In genomic region chr4:128068927-128069326, GRCh38 we compare ENCODE assay signal across 9 cellular contexts. TPM values are rescaled to one million over a fixed set of nuclear protein-coding genes. Genes with fewer than 3 reads are reported as not detected.
DNase-seq lines count a peak whose midpoint lies in the region; ATAC-seq and TF ChIP-seq lines count a peak whose summit lies in the region.
"Had no signal": no experiment of that assay in that cellular context is flagged by ENCODE, and none has a peak within 500 bp of the region (broad histone marks: within the 10 kb centered on the region; RNA-seq: fewer than 3 reads in every experiment).

No MANE protein-coding gene starts in this region.

- H3K27me3 Mint-ChIP-seq in osteocyte (ENCODE audit: unreplicated experiment) = no peaks in the 10 kb centered on the region
- H3K27me3 Mint-ChIP-seq in Calu3 (ENCODE audit: unreplicated experiment) = no peaks in the 10 kb centered on the region

- H3K27ac Mint-ChIP-seq in osteocyte (ENCODE audit: unreplicated experiment) (no peak overlapping the region), Calu3 (ENCODE audit: unreplicated experiment) (no peak overlapping the region)

- peak; percentile 69 for ATAC-seq in HG03342 (IDR thresholded peaks at IDR 0.05; ENCODE audit: unreplicated experiment)

- H3K36me3 Mint-ChIP-seq in osteocyte (ENCODE audit: unreplicated experiment) = no peaks in the 10 kb centered on the region
- peaks cover 5% of the 10 kb centered on the region for H3K36me3 Mint-ChIP-seq in Calu3 (ENCODE audit: insufficient read depth, unreplicated experiment)

- intact Hi-C loops in Calu3 (cut with micrococcal nuclease; ENCODE audit: unreplicated experiment) = loop anchor here (10.0 kb wide), 1 partner anchor 104 kb away; the partner anchor contains the start of genes ABHD18 and MFSD8

- H3K9me3 Mint-ChIP-seq in osteocyte (ENCODE audit: unreplicated experiment) (no peaks in the 10 kb centered on the region), Calu3 (ENCODE audit: low read depth, unreplicated experiment) (no peaks in the 10 kb centered on the region)

- H3K4me1 Mint-ChIP-seq in osteocyte (ENCODE audit: unreplicated experiment) (peaks cover 4% of the 10 kb centered on the region), Calu3 (ENCODE audit: low read depth, unreplicated experiment) (no peaks in the 10 kb centered on the region)

- H3K4me3 Mint-ChIP-seq in osteocyte (ENCODE audit: unreplicated experiment) (no peak overlapping the region), Calu3 (ENCODE audit: low read depth, unreplicated experiment) (no peak overlapping the region)

- CTCF ChIA-PET in Calu3 (lab: Charles Lee) = interaction anchor here (0.5 kb wide), 1 partner anchor 726 kb away, joined by 3 read pairs; no protein-coding TSS in a partner anchor

- DNase-seq in SKM-1 (lab: John Stamatoyannopoulos, UW; ENCODE audit: unreplicated experiment) (peak; percentile 7), SKM-1 treated with dmso at 0.1 percent for 144 hours (lab: John Stamatoyannopoulos, UW; ENCODE audit: unreplicated experiment) (no peak), astrocyte of the hippocampus (ENCODE audit: low read depth, low spot score) (peak; percentile 22), osteocyte (ENCODE audit: extremely low spot score, unreplicated experiment) (peak; percentile 48), Calu3 (no peak), ecto neural progenitor cell (ENCODE audit: low spot score) (no peak), dedifferentiated amniotic fluid mesenchymal stem cell (ENCODE audit: extremely low spot score) (no peak)
- DNase-seq: NCI-H1105 had no signal

- no TSS peak for BruUV-seq in Calu3 (replicated peaks; lab: Mats Ljungman, UMichigan)

- TF ChIP-seq CTCF in osteocyte (IDR thresholded peaks at IDR 0.05) (peak; percentile 44), Calu3 (IDR thresholded peaks at IDR 0.05; ENCODE audit: unreplicated experiment) (no peak)

RNA-seq across cellular contexts. Expression of gene LARP1B, which starts 7.8 kb away (rescaled TPM):
- 18.6 and 19.8 TPM in 2 replicates for total RNA-seq in osteocyte
- 17.4 and 19.7 TPM in 2 replicates for total RNA-seq in Calu3 (2022)

Comparison
In these comparisons a context has a peak if more than half of its experiments do, and no peak if none do; other contexts are left out.
1. DNase-seq: peak in SKM-1 (single experiment), astrocyte of the hippocampus (single experiment) and osteocyte (single experiment); none in SKM-1 treated with dmso at 0.1 percent for 144 hours (single experiment), Calu3 (single experiment), ecto neural progenitor cell (single experiment) and dedifferentiated amniotic fluid mesenchymal stem cell (single experiment).